8 cellular contexts compared by ENCODE assay signal in genomic region chr15:75104804-75105557, GRCh38.
DNase-seq lines count a peak whose midpoint lies in the region; ATAC-seq, FAIRE-seq and TF ChIP-seq lines count a peak whose summit lies in the region.

No MANE protein-coding gene starts in this region.

- no peaks in the 10 kb centered on the region for H3K36me3 ChIP-seq in RWPE2 (ENCODE audit: low read depth)
- H3K36me3 ChIP-seq in colonic mucosa, result no peaks in the 10 kb centered on the region
- no peaks in the 10 kb centered on the region for H3K36me3 ChIP-seq in mesendoderm (ENCODE audit: control insufficient read depth, insufficient read depth, low read length)
- H3K36me3 ChIP-seq in esophagus muscularis mucosa, result no peaks in the 10 kb centered on the region

- POLR2A ChIA-PET in A549 (lab: Yijun Ruan, JAX), result interaction anchor here (1.5 kb wide), 1 partner anchor 97 kb away, joined by 3 read pairs; the partner anchor contains the start of gene C15orf39

- no peaks in the 10 kb centered on the region for H3K79me2 ChIP-seq in mesendoderm (ENCODE audit: control insufficient read depth, insufficient read depth, low read length)

- H3K4me2 ChIP-seq in A549 (peak overlapping the region; percentile 64), mesendoderm (ENCODE audit: low read length) (no peak overlapping the region)

- H2AK5ac ChIP-seq in mesendoderm (ENCODE audit: low read length), result no peak overlapping the region

- no peak overlapping the region for H3K18ac ChIP-seq in mesendoderm (ENCODE audit: low read length)

- no peak overlapping the region for H3K4ac ChIP-seq in mesendoderm (ENCODE audit: low read depth, low read length)

- H2BK120ac ChIP-seq in mesendoderm (ENCODE audit: low read depth, low read length), result no peak overlapping the region

- TF ChIP-seq CTCF in A549 (IDR thresholded peaks at IDR 0.05), result no peak
- peak; percentile 16 for TF ChIP-seq CTCF in GM12873 (IDR thresholded peaks at IDR 0.05; ENCODE audit: insufficient read depth, low read depth, low read length, missing control alignments)
- no peak for TF ChIP-seq CTCF in RWPE2 (IDR thresholded peaks at IDR 0.05; ENCODE audit: poor library complexity, severe bottlenecking)
- no peak for TF ChIP-seq CTCF in colonic mucosa (IDR thresholded peaks at IDR 0.05)
- TF ChIP-seq CTCF in esophagus muscularis mucosa (IDR thresholded peaks at IDR 0.05), result no peak

- no peak overlapping the region for H4K5ac ChIP-seq in mesendoderm (ENCODE audit: low read length)

- no peak overlapping the region for H4K8ac ChIP-seq in mesendoderm (ENCODE audit: low read depth, low read length)

- no peak overlapping the region for H2BK5ac ChIP-seq in mesendoderm (ENCODE audit: low read length)

- no peak for TF ChIP-seq POLR2A in A549 (IDR thresholded peaks at IDR 0.05; ENCODE audit: low read length)
- TF ChIP-seq POLR2A in esophagus muscularis mucosa (IDR thresholded peaks at IDR 0.05; ENCODE audit: low read depth), result no peak

- FAIRE-seq in A549 (lab: Jason Lieb, UNC), result no peak

- H3K23ac ChIP-seq in mesendoderm (ENCODE audit: low read length), result no peak overlapping the region

- H3K56ac ChIP-seq in mesendoderm (ENCODE audit: low read length), result no peak overlapping the region

- H3K79me1 ChIP-seq in mesendoderm (ENCODE audit: low read length), result no peaks in the 10 kb centered on the region

- no peaks in the 10 kb centered on the region for H3K27me3 ChIP-seq in RWPE2 (ENCODE audit: insufficient read depth, poor library complexity, severe bottlenecking)
- no peaks in the 10 kb centered on the region for H3K27me3 ChIP-seq in colonic mucosa
- no peaks in the 10 kb centered on the region for H3K27me3 ChIP-seq in mesendoderm (ENCODE audit: insufficient read depth, low read length, poor library complexity)
- H3K27me3 ChIP-seq in esophagus muscularis mucosa, result no peaks in the 10 kb centered on the region

- H3K27ac ChIP-seq in A549 (peak overlapping the region; percentile 78 to 84), RWPE2 (ENCODE audit: poor library complexity, severe bottlenecking) (peak overlapping the region; percentile 68), colonic mucosa (peak overlapping the region; percentile 7), mesendoderm (ENCODE audit: low read depth, low read length) (no peak overlapping the region), esophagus muscularis mucosa (replicated peaks in 1 of 4) (no peak overlapping the region)

- CTCF ChIA-PET in A549 (lab: Yijun Ruan, JAX), result interaction anchor here (1.0 to 2.3 kb wide), 5 partner anchors 12 to 99 kb away, joined by 3 to 8 read pairs (median 4); partner anchors contain the start of gene C15orf39

- peak; percentile 62 to 93 for DNase-seq in A549 (ENCODE audit: low read depth in 1 of 2, low spot score in 1 of 2)
- DNase-seq in RWPE2 (ENCODE audit: low spot score), result peak; percentile 88
- DNase-seq in colonic mucosa, result peak; percentile 66
- DNase-seq in mesendoderm, result peak; percentile 49
- DNase-seq in esophagus muscularis mucosa (ENCODE audit: extremely low spot score), result no peak

- ATAC-seq in A549, result peak; percentile 60 to 80
- ATAC-seq in HG03159 (IDR thresholded peaks at IDR 0.05; ENCODE audit: unreplicated experiment), result peak; percentile 56
- ATAC-seq in RWPE2 (ENCODE audit: low read depth), result peak; percentile 93
- ATAC-seq in GM21786 (IDR thresholded peaks at IDR 0.05; ENCODE audit: unreplicated experiment), result no peak

- H3K9ac ChIP-seq in colonic mucosa (ENCODE audit: low read depth in 2 of 2, low read length in 2 of 2), result no peak overlapping the region
- no peak overlapping the region for H3K9ac ChIP-seq in mesendoderm (ENCODE audit: low read length)

- peaks cover 49% of the 10 kb centered on the region for H3K4me1 ChIP-seq in A549
- H3K4me1 ChIP-seq in RWPE2 (ENCODE audit: insufficient read depth, poor library complexity, severe bottlenecking), result peaks cover 28% of the 10 kb centered on the region
- no peaks in the 10 kb centered on the region for H3K4me1 ChIP-seq in colonic mucosa
- no peaks in the 10 kb centered on the region for H3K4me1 ChIP-seq in mesendoderm (ENCODE audit: control insufficient read depth, low read depth, low read length)
- peaks cover 0 to 15% (median 4%) of the 10 kb centered on the region in 4 donors for H3K4me1 ChIP-seq in esophagus muscularis mucosa

- 64% methylated on average over 3 of the region's 3 CpGs for WGBS in A549 (ENCODE audit: missing lambda C conversion rate)
- no CpG with 5 or more reads among the region's 3 CpGs for WGBS in mesendoderm (ENCODE audit: extremely low coverage, insufficient coverage, low lambda C conversion rate)
- WGBS in esophagus muscularis mucosa, result 63% methylated on average over 3 of the region's 3 CpGs

- H3K9me3 ChIP-seq in A549 (no peaks in the 10 kb centered on the region), RWPE2 (ENCODE audit: severe bottlenecking) (no peaks in the 10 kb centered on the region), colonic mucosa (no peaks in the 10 kb centered on the region), esophagus muscularis mucosa (no peaks in the 10 kb centered on the region)

- intact Hi-C loops in colonic mucosa (cut with DNase I) (no loop called here), esophagus muscularis mucosa (cut with DNase I) (no loop called here)

- no peak for TF ChIP-seq RAD21 in A549 (conservative IDR thresholded peaks at IDR 0.05 in 1 of 2, IDR thresholded peaks at IDR 0.05 in 1 of 2)

- H2BK15ac ChIP-seq in mesendoderm (replicated peaks; ENCODE audit: low read depth), result no peak overlapping the region

- TF ChIP-seq EP300 in A549 (IDR thresholded peaks at IDR 0.05) (peak; percentile 29 to 52; a peak in 1 of 5 replicates), esophagus muscularis mucosa (IDR thresholded peaks at IDR 0.05) (no peak)

- H3K4me3 ChIP-seq in A549, result no peak overlapping the region
- H3K4me3 ChIP-seq in RWPE2 (ENCODE audit: severe bottlenecking), result no peak overlapping the region
- H3K4me3 ChIP-seq in colonic mucosa, result no peak overlapping the region
- no peak overlapping the region for H3K4me3 ChIP-seq in mesendoderm (ENCODE audit: low read length)
- H3K4me3 ChIP-seq in esophagus muscularis mucosa, result no peak overlapping the region

TF ChIP-seq in A549, 52 proteins besides CTCF, POLR2A, EP300 and RAD21:
- TF ChIP-seq SMC3 (IDR thresholded peaks at IDR 0.05), result 0 out of 3 replicates have a peak, but pooled peaks have one; percentile 10
- TF ChIP-seq EHF (CRISPR knock-in tag; IDR thresholded peaks at IDR 0.05), result 0 out of 2 replicates have a peak, but pooled peaks have one; percentile 10
- 0 out of 2 replicates have a peak, but pooled peaks have one; percentile 24 for TF ChIP-seq KDM1A (IDR thresholded peaks at IDR 0.05; ENCODE audit: low read depth)
- 0 out of 2 replicates have a peak, but pooled peaks have one; percentile 8 for TF ChIP-seq FOSL2 (IDR thresholded peaks at IDR 0.05)
- peak; percentile 65 for TF ChIP-seq FOSL2 (CRISPR knock-in tag; IDR thresholded peaks at IDR 0.05)
- TF ChIP-seq CEBPB (IDR thresholded peaks at IDR 0.05), result 0 out of 4 replicates have a peak, but pooled peaks of 1 of the 2 experiments have one; percentile 5
- TF ChIP-seq GATA3 (IDR thresholded peaks at IDR 0.05; ENCODE audit: borderline replicate concordance), result peak; percentile 58
- TF ChIP-seq BHLHE40 (IDR thresholded peaks at IDR 0.05; ENCODE audit: low read depth, low read length), result no peak
- TF ChIP-seq HEYL (CRISPR knock-in tag; IDR thresholded peaks at IDR 0.05), result peak; percentile 67; the same call in 1 of the 2 replicates
- peak; percentile 21; the same call in 1 of the 2 replicates for TF ChIP-seq JUNB (IDR thresholded peaks at IDR 0.05)
- TF ChIP-seq MAX (IDR thresholded peaks at IDR 0.05), result peak; percentile 30; the same call in 1 of the 2 replicates
- TF ChIP-seq BCL3 (IDR thresholded peaks at IDR 0.05), result 0 out of 3 replicates have a peak, but pooled peaks have one; percentile 12
- peak; percentile 73 for TF ChIP-seq ZFP36 (IDR thresholded peaks at IDR 0.05; ENCODE audit: borderline replicate concordance, partially characterized antibody)
- no peak for TF ChIP-seq ELK1 (IDR thresholded peaks at IDR 0.05; ENCODE audit: low read depth, low read length)
- TF ChIP-seq HES2 (IDR thresholded peaks at IDR 0.05), result no peak
- TF ChIP-seq ESRRA (IDR thresholded peaks at IDR 0.05; ENCODE audit: borderline replicate concordance, low read length), result no peak
- TF ChIP-seq FOSB (CRISPR knock-in tag; IDR thresholded peaks at IDR 0.05), result no peak

Comparison
In these comparisons a context has a peak if more than half of its experiments do, and no peak if none do; other contexts are left out.
1. H3K27ac ChIP-seq: peak in A549 (2 of 2), RWPE2 (single experiment) and colonic mucosa (single experiment); none in mesendoderm (single experiment) and esophagus muscularis mucosa (0 of 4).